Comparison of ENCODE assay signal across 25 cellular contexts in the genomic region with DNA sequence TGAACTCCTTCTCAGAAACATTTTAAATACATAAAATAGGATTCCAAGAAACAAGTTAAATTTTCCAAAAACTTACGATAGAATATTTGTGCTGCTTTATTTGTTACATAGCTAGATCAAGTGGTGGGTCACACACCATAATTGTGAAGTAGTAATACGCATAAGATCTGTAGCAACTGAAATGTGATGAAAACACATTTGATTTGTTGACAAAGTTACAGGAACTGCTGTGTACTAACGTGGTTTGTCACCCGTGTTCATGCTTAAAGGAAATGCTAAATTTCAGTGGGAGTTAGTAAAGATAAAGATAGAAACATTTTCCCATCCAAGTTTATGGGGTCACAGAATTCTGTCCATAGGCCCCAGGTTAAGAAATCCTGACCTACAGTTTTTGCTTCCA. TPM values are rescaled to one million over a fixed set of nuclear protein-coding genes. Genes with fewer than 3 reads are reported as not detected.
DNase-seq lines count a peak whose midpoint lies in the region; FAIRE-seq and TF ChIP-seq lines count a peak whose summit lies in the region.
"Had no signal": no experiment of that assay in that cellular context is flagged by ENCODE, and none has a peak within 500 bp of the region (broad histone marks: within the 10 kb centered on the region; RNA-seq: fewer than 3 reads in every experiment).

No MANE protein-coding gene starts in this region.

- TF ChIP-seq CTCF in astrocyte (IDR thresholded peaks at IDR 0.05; ENCODE audit: insufficient read depth, low read depth, low read length), result no peak
- no peak for TF ChIP-seq CTCF in nephron (IDR thresholded peaks at IDR 0.05; ENCODE audit: unreplicated experiment in 3 of 3)
- TF ChIP-seq CTCF in GM13976 (IDR thresholded peaks at IDR 0.05; ENCODE audit: borderline replicate concordance, control extremely low read depth, extremely low read depth, insufficient read depth, missing control alignments), result no peak

- peak; percentile 63 for FAIRE-seq in astrocyte (lab: Jason Lieb, UNC)

- no peaks in the 10 kb centered on the region for H4K20me1 ChIP-seq in BLaER1 treated with 17β-estradiol and CSF1 and Interleukin-3, amounts not matched to agents 10 nM and 100 nM
- no peaks in the 10 kb centered on the region for H4K20me1 ChIP-seq in astrocyte (ENCODE audit: insufficient read depth, low read length)

- no peaks in the 10 kb centered on the region for H3K79me2 ChIP-seq in astrocyte (ENCODE audit: insufficient read depth, low read length)

- peak overlapping the region; percentile 64 to 92 (median 81); a peak in 20 of 22 replicates for H3K27ac ChIP-seq in BLaER1 treated with 17β-estradiol and CSF1 and Interleukin-3, amounts not matched to agents 10 nM and 100 nM
- H3K27ac ChIP-seq in astrocyte (ENCODE audit: low read depth, low read length), result no peak overlapping the region
- H3K27ac ChIP-seq: 22Rv1, SJSA1 had no signal

- no peaks in the 10 kb centered on the region for H3K27me3 Mint-ChIP-seq in activated CD4-positive, alpha-beta T cell treated with anti-CD3 and anti-CD28 coated beads, Interleukin-2, amount 10 ng/mL, durations not matched to agents 24 days and 14 days
- H3K27me3 Mint-ChIP-seq in astrocyte (ENCODE audit: low read depth, unreplicated experiment), result no peaks in the 10 kb centered on the region
- no peaks in the 10 kb centered on the region for H3K27me3 Mint-ChIP-seq in nephron (ENCODE audit: low read depth)
- H3K27me3 Mint-ChIP-seq: CD4-positive, alpha-beta T cell had no signal

- no peaks in the 10 kb centered on the region for H3K27me3 ChIP-seq in BLaER1 treated with 17β-estradiol and CSF1 and Interleukin-3, amounts not matched to agents 10 nM and 100 nM
- no peaks in the 10 kb centered on the region for H3K27me3 ChIP-seq in astrocyte (ENCODE audit: insufficient read depth, low read length)
- H3K27me3 ChIP-seq: MG63, SJSA1 had no signal

- H3K27ac Mint-ChIP-seq in activated CD4-positive, alpha-beta T cell treated with anti-CD3 and anti-CD28 coated beads, Interleukin-2, amount 10 ng/mL, durations not matched to agents 24 days and 14 days, result peak overlapping the region; percentile 45
- H3K27ac Mint-ChIP-seq in astrocyte (ENCODE audit: unreplicated experiment), result no peak overlapping the region
- H3K27ac Mint-ChIP-seq in nephron, result peak overlapping the region; percentile 32 to 75 (median 71)
- H3K27ac Mint-ChIP-seq: CD4-positive, alpha-beta T cell; GM23338 had no signal

- intact Hi-C loops in activated CD4-positive, alpha-beta T cell treated with anti-CD3 and anti-CD28 coated beads, Interleukin-2, amount 10 ng/mL, durations not matched to agents 24 days and 14 days (cut with micrococcal nuclease), result no loop called here

- H3K4me3 ChIP-seq in BLaER1 treated with 17β-estradiol and CSF1 and Interleukin-3, amounts not matched to agents 10 nM and 100 nM, result 0 out of 20 replicates have a peak overlapping the region, but pooled peaks of 1 of the 10 experiments have one; percentile 43
- H3K4me3 ChIP-seq in astrocyte (ENCODE audit: insufficient read depth, low read depth, low read length), result no peak overlapping the region
- H3K4me3 ChIP-seq: GM23338, MG63, SJSA1 had no signal

- peaks cover 13% of the 10 kb centered on the region for H3K4me1 Mint-ChIP-seq in activated CD4-positive, alpha-beta T cell treated with anti-CD3 and anti-CD28 coated beads, Interleukin-2, amount 10 ng/mL, durations not matched to agents 24 days and 14 days
- H3K4me1 Mint-ChIP-seq in astrocyte (ENCODE audit: low read depth, unreplicated experiment) (peaks cover 9% of the 10 kb centered on the region), nephron (peaks cover 28% of the 10 kb centered on the region)

- peak overlapping the region in 3 of 11 experiments; percentile 62 to 70 (median 69); a peak in 5 of 22 replicates for H3K9ac ChIP-seq in BLaER1 treated with 17β-estradiol and CSF1 and Interleukin-3, amounts not matched to agents 10 nM and 100 nM
- no peak overlapping the region for H3K9ac ChIP-seq in astrocyte (ENCODE audit: low read length)

- H2AFZ ChIP-seq in astrocyte (ENCODE audit: low read depth, low read length), result no peak overlapping the region
- H2AFZ ChIP-seq: GM23338 had no signal

- no peaks in the 10 kb centered on the region for H3K9me3 Mint-ChIP-seq in activated CD4-positive, alpha-beta T cell treated with anti-CD3 and anti-CD28 coated beads, Interleukin-2, amount 10 ng/mL, durations not matched to agents 24 days and 14 days
- H3K9me3 Mint-ChIP-seq in astrocyte (ENCODE audit: unreplicated experiment) (no peaks in the 10 kb centered on the region), nephron (peaks cover 22% of the 10 kb centered on the region)
- H3K9me3 Mint-ChIP-seq: CD4-positive, alpha-beta T cell; GM23338 had no signal

- no peak overlapping the region for H3K4me3 Mint-ChIP-seq in activated CD4-positive, alpha-beta T cell treated with anti-CD3 and anti-CD28 coated beads, Interleukin-2, amount 10 ng/mL, durations not matched to agents 24 days and 14 days
- no peak overlapping the region for H3K4me3 Mint-ChIP-seq in astrocyte (ENCODE audit: unreplicated experiment)
- no peak overlapping the region for H3K4me3 Mint-ChIP-seq in nephron
- H3K4me3 Mint-ChIP-seq: CD4-positive, alpha-beta T cell; GM23338; H9 had no signal

- DNase-seq in activated CD4-positive, alpha-beta T cell treated with anti-CD3 and anti-CD28 coated beads, Interleukin-2, amount 10 ng/mL, durations not matched to agents 24 days and 14 days, result no peak
- no peak for DNase-seq in activated CD4-positive, alpha-beta T cell treated with anti-CD3 and anti-CD28 coated beads for 1 hour
- no peak for DNase-seq in astrocyte (ENCODE audit: low read depth)
- DNase-seq in MV-4-11 (lab: John Stamatoyannopoulos, UW), result no peak
- DNase-seq in GM13976 (ENCODE audit: low spot score), result no peak
- no peak for DNase-seq in effector CD8-positive, alpha-beta T cell (lab: John Stamatoyannopoulos, UW)
- DNase-seq: CD4-positive, alpha-beta T cell; COR-L47; DMS53; H9; KBM-7; MG63; NCI-H1417; NCI-H1694; NCI-H2029 treated with DMSO at 0.1 percent for 48 hours; NCI-H2227 treated with DMSO at 0.1 percent for 48 hours; NCI-H526 treated with DMSO at 0.1 percent for 48 hours; Right ventricle myocardium superior; RPMI8226 had no signal

- H3K36me3 Mint-ChIP-seq in activated CD4-positive, alpha-beta T cell treated with anti-CD3 and anti-CD28 coated beads, Interleukin-2, amount 10 ng/mL, durations not matched to agents 24 days and 14 days (ENCODE audit: low read depth), result peaks cover 50% of the 10 kb centered on the region
- H3K36me3 Mint-ChIP-seq in astrocyte (ENCODE audit: low read depth, unreplicated experiment), result peaks cover 3% of the 10 kb centered on the region
- H3K36me3 Mint-ChIP-seq in nephron (ENCODE audit: low read depth), result peaks cover 91% of the 10 kb centered on the region

- peaks cover 5 to 40% (median 16%) of the 10 kb centered on the region in 11 experiments; a peak in 16 of 22 replicates for H3K9me3 ChIP-seq in BLaER1 treated with 17β-estradiol and CSF1 and Interleukin-3, amounts not matched to agents 10 nM and 100 nM (replicated peaks in 1 of 11)
- H3K9me3 ChIP-seq in astrocyte (ENCODE audit: insufficient read depth, low read depth, low read length), result no peaks in the 10 kb centered on the region
- H3K9me3 ChIP-seq: MG63, SJSA1 had no signal

- in situ Hi-C loops in GM13976 (cut with MboI; ENCODE audit: low sequenced_read_pairs, unreplicated experiment), result loop anchor here (25.0 kb wide), 1 partner anchor 189 kb away; no protein-coding TSS in a partner anchor

- H3K4me2 ChIP-seq in BLaER1 treated with 17β-estradiol and CSF1 and Interleukin-3, amounts not matched to agents 10 nM and 100 nM, result peak overlapping the region in 7 of 11 experiments; percentile 30 to 78 (median 65); a peak in 11 of 22 replicates
- no peak overlapping the region for H3K4me2 ChIP-seq in astrocyte (ENCODE audit: low read length)
- H3K4me2 ChIP-seq: GM23338 had no signal

- H3K36me3 ChIP-seq in BLaER1 treated with 17β-estradiol and CSF1 and Interleukin-3, amounts not matched to agents 10 nM and 100 nM, result peaks cover 0 to 18% (median 7%) of the 10 kb centered on the region in 11 experiments; a peak in 12 of 22 replicates
- H3K36me3 ChIP-seq in astrocyte (ENCODE audit: insufficient read depth, low read length), result peaks cover 7% of the 10 kb centered on the region

- peaks cover 0 to 58% (median 36%) of the 10 kb centered on the region in 10 experiments; a peak in 15 of 20 replicates for H3K4me1 ChIP-seq in BLaER1 treated with 17β-estradiol and CSF1 and Interleukin-3, amounts not matched to agents 10 nM and 100 nM
- H3K4me1 ChIP-seq in astrocyte (ENCODE audit: insufficient read depth, low read length), result no peaks in the 10 kb centered on the region
- H3K4me1 ChIP-seq: SJSA1 had no signal

RNA-seq across cellular contexts. Expression of a gene that starts 34.1 kb away (rescaled TPM):
- total RNA-seq in activated CD4-positive, alpha-beta T cell treated with anti-CD3 and anti-CD28 coated beads, Interleukin-2, amount 10 ng/mL, durations not matched to agents 24 days and 14 days, result 13.2 and 13.4 TPM in 2 replicates
- total RNA-seq in astrocyte, result 0.24 and 0.36 TPM in 2 replicates
- total RNA-seq: G401 had no signal

RNA-seq across cellular contexts. Expression of a gene that starts 57.5 kb away (rescaled TPM):
- total RNA-seq in activated CD4-positive, alpha-beta T cell treated with anti-CD3 and anti-CD28 coated beads, Interleukin-2, amount 10 ng/mL, durations not matched to agents 24 days and 14 days, result 161 and 162 TPM in 2 replicates
- total RNA-seq in astrocyte, result 134 and 187 TPM in 2 replicates

Comparison
In these comparisons a context has a peak if more than half of its experiments do, and no peak if none do; other contexts are left out.
1. RNA of a gene that starts 34.1 kb away (total RNA-seq): 13.2 to 13.4 TPM in activated CD4-positive, alpha-beta T cell treated with anti-CD3 and anti-CD28 coated beads, Interleukin-2, amount 10 ng/mL, durations not matched to agents 24 days and 14 days; 0.24 to 0.36 TPM in astrocyte; every median in the first group is over 10 times any median in the second.